ENCODE assay signal across 18 cellular contexts in the genomic region with DNA sequence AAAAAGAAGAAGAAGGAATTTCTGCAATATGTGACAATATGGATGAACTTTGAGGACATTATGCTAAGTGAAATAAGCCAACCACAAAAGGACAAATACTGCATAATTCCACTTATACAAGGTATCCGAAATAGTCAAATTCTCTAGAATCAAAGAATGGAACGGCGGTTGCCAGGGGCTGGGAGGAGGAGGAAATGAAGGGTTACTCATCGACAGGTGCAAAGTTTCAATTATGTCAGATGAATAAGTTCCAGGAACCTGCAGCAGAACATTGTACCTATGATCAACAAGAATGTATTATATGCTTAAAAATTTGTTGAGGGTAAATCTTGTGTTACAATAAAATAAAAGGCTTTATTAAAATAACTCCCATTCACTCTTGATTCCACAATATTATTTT. TPM values are rescaled to one million over a fixed set of nuclear protein-coding genes. Genes with fewer than 3 reads are reported as not detected.
DNase-seq lines count a peak whose midpoint lies in the region; ATAC-seq and TF ChIP-seq lines count a peak whose summit lies in the region.
"Had no signal": no experiment of that assay in that cellular context is flagged by ENCODE, and none has a peak within 500 bp of the region (broad histone marks: within the 10 kb centered on the region; RNA-seq: fewer than 3 reads in every experiment).

No MANE protein-coding gene starts in this region.

- 68 to 83% (median 77%) methylated on average over 4 of the region's 4 CpGs for WGBS in heart left ventricle, 4 donors

- H3K36me3 Mint-ChIP-seq in activated CD4-positive, alpha-beta memory T cell treated with anti-CD3 and anti-CD28 coated beads, Interleukin-2, amount 10 ng/mL, durations not matched to agents 7 days and 5 days (ENCODE audit: low read depth), result peaks cover 6% of the 10 kb centered on the region
- peaks cover 2% of the 10 kb centered on the region for H3K36me3 Mint-ChIP-seq in effector memory CD8-positive, alpha-beta T cell (ENCODE audit: insufficient read depth)

- H3K9me3 Mint-ChIP-seq in stimulated activated naive CD8-positive, alpha-beta T cell treated with anti-CD3 and anti-CD28 coated beads, Interleukin-15, amount 100 ng/mL, for 72 hours, result no peaks in the 10 kb centered on the region
- H3K9me3 Mint-ChIP-seq in activated CD4-positive, alpha-beta memory T cell treated with anti-CD3 and anti-CD28 coated beads, Interleukin-2, amount 10 ng/mL, durations not matched to agents 7 days and 5 days, result no peaks in the 10 kb centered on the region
- no peaks in the 10 kb centered on the region for H3K9me3 Mint-ChIP-seq in effector memory CD8-positive, alpha-beta T cell

- no peaks in the 10 kb centered on the region for H3K36me3 ChIP-seq in heart left ventricle
- H3K36me3 ChIP-seq: BLaER1 had no signal

- intact Hi-C loops in heart left ventricle (cut with DNase I), result no loop called here

- CTCF ChIA-PET in activated CD4-positive, alpha-beta memory T cell treated with anti-CD3 and anti-CD28 coated beads, Interleukin-2, amount 10 ng/mL, durations not matched to agents 7 days and 5 days (lab: Charles Lee), result no interaction called here

- no peak for TF ChIP-seq CTCF in heart left ventricle (IDR thresholded peaks at IDR 0.05)

- H3K4me3 Mint-ChIP-seq in stimulated activated naive CD8-positive, alpha-beta T cell treated with anti-CD3 and anti-CD28 coated beads, Interleukin-15, amount 100 ng/mL, for 72 hours, result peak overlapping the region; percentile 36 to 39
- H3K4me3 Mint-ChIP-seq in activated CD4-positive, alpha-beta memory T cell treated with anti-CD3 and anti-CD28 coated beads, Interleukin-2, amount 10 ng/mL, durations not matched to agents 7 days and 5 days, result no peak overlapping the region
- no peak overlapping the region for H3K4me3 Mint-ChIP-seq in effector memory CD8-positive, alpha-beta T cell

- ATAC-seq in stimulated activated naive CD8-positive, alpha-beta T cell treated with anti-CD3 and anti-CD28 coated beads, Interleukin-15, amount 100 ng/mL, for 72 hours, result peak; percentile 56
- no peak for ATAC-seq in stimulated activated naive CD8-positive, alpha-beta T cell treated with anti-CD3 and anti-CD28 coated beads, Interleukin-15, Interleukin-2, amounts not matched to agents 100 U/mL and 50 U/mL, for 24 hours
- ATAC-seq in HG03354 (IDR thresholded peaks at IDR 0.05; ENCODE audit: poor library complexity, severe bottlenecking, unreplicated experiment) (peak; percentile 37), heart left ventricle (no peak)
- ATAC-seq in effector memory CD8-positive, alpha-beta T cell (replicated peaks), result no peak
- ATAC-seq: K562, right cardiac atrium had no signal

- H3K27ac ChIP-seq in heart left ventricle, result no peak overlapping the region
- H3K27ac ChIP-seq: BLaER1, hepatocyte had no signal

- H3K27me3 Mint-ChIP-seq in stimulated activated naive CD8-positive, alpha-beta T cell treated with anti-CD3 and anti-CD28 coated beads, Interleukin-15, amount 100 ng/mL, for 72 hours, result no peaks in the 10 kb centered on the region
- peaks cover 8% of the 10 kb centered on the region for H3K27me3 Mint-ChIP-seq in activated CD4-positive, alpha-beta memory T cell treated with anti-CD3 and anti-CD28 coated beads, Interleukin-2, amount 10 ng/mL, durations not matched to agents 7 days and 5 days
- peaks cover 0 to 9% of the 10 kb centered on the region in 2 donors for H3K27me3 Mint-ChIP-seq in effector memory CD8-positive, alpha-beta T cell

- H3K4me3 ChIP-seq in heart left ventricle, result no peak overlapping the region
- H3K4me3 ChIP-seq: BLaER1, hepatocyte, K562 had no signal

- H3K27ac Mint-ChIP-seq in stimulated activated naive CD8-positive, alpha-beta T cell treated with anti-CD3 and anti-CD28 coated beads, Interleukin-15, amount 100 ng/mL, for 72 hours, result no peak overlapping the region
- H3K27ac Mint-ChIP-seq in activated CD4-positive, alpha-beta memory T cell treated with anti-CD3 and anti-CD28 coated beads, Interleukin-2, amount 10 ng/mL, durations not matched to agents 7 days and 5 days, result no peak overlapping the region
- H3K27ac Mint-ChIP-seq in effector memory CD8-positive, alpha-beta T cell, result no peak overlapping the region

- H3K9me3 ChIP-seq in heart left ventricle, result no peaks in the 10 kb centered on the region
- H3K9me3 ChIP-seq: BLaER1 had no signal

- POLR2A ChIA-PET in activated CD4-positive, alpha-beta memory T cell treated with anti-CD3 and anti-CD28 coated beads, Interleukin-2, amount 10 ng/mL, durations not matched to agents 7 days and 5 days (lab: Charles Lee), result no interaction called here

- peaks cover 0 to 41% (median 5%) of the 10 kb centered on the region in 12 donors for H3K4me1 ChIP-seq in heart left ventricle

- TF ChIP-seq POLR2A in heart left ventricle (IDR thresholded peaks at IDR 0.05), result no peak

- peaks cover 45% of the 10 kb centered on the region for H3K4me1 Mint-ChIP-seq in stimulated activated naive CD8-positive, alpha-beta T cell treated with anti-CD3 and anti-CD28 coated beads, Interleukin-15, amount 100 ng/mL, for 72 hours
- H3K4me1 Mint-ChIP-seq in activated CD4-positive, alpha-beta memory T cell treated with anti-CD3 and anti-CD28 coated beads, Interleukin-2, amount 10 ng/mL, durations not matched to agents 7 days and 5 days, result peaks cover 52% of the 10 kb centered on the region
- H3K4me1 Mint-ChIP-seq in effector memory CD8-positive, alpha-beta T cell (ENCODE audit: low read depth in 2 of 2), result peaks cover 7 to 10% of the 10 kb centered on the region in 2 donors

- H3K27me3 ChIP-seq in heart left ventricle, result no peaks in the 10 kb centered on the region
- H3K27me3 ChIP-seq: BLaER1 had no signal

- DNase-seq in stimulated activated naive CD8-positive, alpha-beta T cell treated with anti-CD3 and anti-CD28 coated beads, Interleukin-15, amount 100 ng/mL, for 72 hours, result no peak
- no peak for DNase-seq in stimulated activated naive CD8-positive, alpha-beta T cell treated with anti-CD3 and anti-CD28 coated beads, Interleukin-15, Interleukin-2, amounts not matched to agents 100 U/mL and 50 U/mL, for 24 hours
- peak; percentile 26 for DNase-seq in activated CD4-positive, alpha-beta memory T cell treated with anti-CD3 and anti-CD28 coated beads, Interleukin-2, amount 10 ng/mL, durations not matched to agents 7 days and 5 days
- no peak for DNase-seq in effector memory CD8-positive, alpha-beta T cell
- DNase-seq in heart left ventricle (no peak), SKM-1 (lab: John Stamatoyannopoulos, UW; ENCODE audit: unreplicated experiment) (no peak)
- DNase-seq: central memory CD4-positive, alpha-beta T cell; DMS153; effector memory CD4-positive, alpha-beta T cell; NCI-H1048; NCI-H2227 treated with DMSO at 0.1 percent for 48 hours; right cardiac atrium; SIG-M5; stimulated activated CD8-positive, alpha-beta memory T cell treated with anti-CD3 and anti-CD28 coated beads, Interleukin-4, amount 100 ng/mL, for 48 hours had no signal

RNA-seq across cellular contexts. Expression of a gene that starts 49.0 kb away (rescaled TPM):
- 10 to 100 TPM; 28.5 to 29.4 TPM for total RNA-seq in activated CD4-positive, alpha-beta memory T cell treated with anti-CD3 and anti-CD28 coated beads, Interleukin-2, amount 10 ng/mL, durations not matched to agents 7 days and 5 days
- 10 to 100 TPM; 18.3 to 28.9 (median 27.1) TPM for total RNA-seq in heart left ventricle
- 10 to 100 TPM; 16.9 to 18.7 TPM for polyA plus RNA-seq in heart left ventricle

Comparison
In these comparisons a context has a peak if more than half of its experiments do, and no peak if none do; other contexts are left out.
1. ATAC-seq: peak in stimulated activated naive CD8-positive, alpha-beta T cell treated with anti-CD3 and anti-CD28 coated beads, Interleukin-15, amount 100 ng/mL, for 72 hours (single experiment) and HG03354 (single experiment); none in stimulated activated naive CD8-positive, alpha-beta T cell treated with anti-CD3 and anti-CD28 coated beads, Interleukin-15, Interleukin-2, amounts not matched to agents 100 U/mL and 50 U/mL, for 24 hours (single experiment), effector memory CD8-positive, alpha-beta T cell (single experiment) and heart left ventricle (0 of 4).
2. H3K4me3 Mint-ChIP-seq: peak in stimulated activated naive CD8-positive, alpha-beta T cell treated with anti-CD3 and anti-CD28 coated beads, Interleukin-15, amount 100 ng/mL, for 72 hours (2 of 2); none in activated CD4-positive, alpha-beta memory T cell treated with anti-CD3 and anti-CD28 coated beads, Interleukin-2, amount 10 ng/mL, durations not matched to agents 7 days and 5 days (single experiment) and effector memory CD8-positive, alpha-beta T cell (0 of 2).